10 cellular contexts compared by ENCODE assay signal in genomic region chr12:122523280-122523679, GRCh38. TPM values are rescaled to one million over a fixed set of nuclear protein-coding genes. Genes with fewer than 3 reads are reported as not detected.
DNase-seq lines count a peak whose midpoint lies in the region; ATAC-seq and TF ChIP-seq lines count a peak whose summit lies in the region.
"Had no signal": no experiment of that assay in that cellular context is flagged by ENCODE, and none has a peak within 500 bp of the region (broad histone marks: within the 10 kb centered on the region; RNA-seq: fewer than 3 reads in every experiment).

No MANE protein-coding gene starts in this region.

- no peak for ATAC-seq in RWPE2 (ENCODE audit: low read depth)
- ATAC-seq in stimulated activated naive B cell treated with anti-CD40 and anti-IgM and Interleukin-4, amounts not matched to agents 10 μg/mL and 1 μg/mL and 100 μg/mL, for 72 hours (replicated peaks) = no peak
- ATAC-seq in HG02970 (IDR thresholded peaks at IDR 0.05; ENCODE audit: low FRiP score, unreplicated experiment) = no peak

- H3K9me3 Mint-ChIP-seq in activated CD4-positive, alpha-beta T cell treated with anti-CD3 and anti-CD28 coated beads, Interleukin-2, amount 10 ng/mL, durations not matched to agents 7 days and 5 days = no peaks in the 10 kb centered on the region
- H3K9me3 Mint-ChIP-seq in stimulated activated naive B cell treated with anti-CD40 and anti-IgM and Interleukin-4, amounts not matched to agents 10 μg/mL and 1 μg/mL and 100 μg/mL, for 72 hours = no peaks in the 10 kb centered on the region

- H3K4me3 ChIP-seq in RWPE2 (ENCODE audit: severe bottlenecking) = peak overlapping the region; percentile 41
- H3K4me3 ChIP-seq: SJCRH30 had no signal

- H3K27ac Mint-ChIP-seq in activated CD4-positive, alpha-beta T cell treated with anti-CD3 and anti-CD28 coated beads, Interleukin-2, amount 10 ng/mL, durations not matched to agents 7 days and 5 days = peak overlapping the region; percentile 14
- H3K27ac Mint-ChIP-seq in stimulated activated naive B cell treated with anti-CD40 and anti-IgM and Interleukin-4, amounts not matched to agents 10 μg/mL and 1 μg/mL and 100 μg/mL, for 72 hours = peak overlapping the region; percentile 33

- H3K27me3 ChIP-seq in RWPE2 (ENCODE audit: insufficient read depth, poor library complexity, severe bottlenecking) = no peaks in the 10 kb centered on the region
- H3K27me3 ChIP-seq: SJCRH30 had no signal

- no peaks in the 10 kb centered on the region for H3K9me3 ChIP-seq in RWPE2 (ENCODE audit: severe bottlenecking)
- H3K9me3 ChIP-seq: SJCRH30 had no signal

- CTCF ChIA-PET in activated CD4-positive, alpha-beta T cell treated with anti-CD3 and anti-CD28 coated beads, Interleukin-2, amount 10 ng/mL, durations not matched to agents 7 days and 5 days (lab: Charles Lee) = interaction anchor here (0.7 to 1.0 kb wide), 2 partner anchors 11 to 39 kb away, joined by 3 to 5 read pairs; no protein-coding TSS in a partner anchor

- peaks cover 60% of the 10 kb centered on the region for H3K36me3 Mint-ChIP-seq in activated CD4-positive, alpha-beta T cell treated with anti-CD3 and anti-CD28 coated beads, Interleukin-2, amount 10 ng/mL, durations not matched to agents 7 days and 5 days (ENCODE audit: low read depth)
- peaks cover 24 to 44% of the 10 kb centered on the region in 2 donors for H3K36me3 Mint-ChIP-seq in stimulated activated naive B cell treated with anti-CD40 and anti-IgM and Interleukin-4, amounts not matched to agents 10 μg/mL and 1 μg/mL and 100 μg/mL, for 72 hours

- no peak for DNase-seq in activated CD4-positive, alpha-beta T cell treated with anti-CD3 and anti-CD28 coated beads, Interleukin-2, amount 10 ng/mL, durations not matched to agents 7 days and 5 days
- DNase-seq in activated CD4-positive, alpha-beta T cell treated with anti-CD3 and anti-CD28 coated beads for 48 hours = no peak
- DNase-seq in RWPE2 (ENCODE audit: low spot score) = no peak
- peak; percentile 57 for DNase-seq in fibroblast of gingiva (ENCODE audit: low read depth)
- DNase-seq in stimulated activated naive B cell treated with anti-CD40 and anti-IgM and Interleukin-4, amounts not matched to agents 10 μg/mL and 1 μg/mL and 100 μg/mL, for 72 hours = no peak
- DNase-seq in substantia nigra (lab: John Stamatoyannopoulos, UW) = no peak
- DNase-seq in ureter (ENCODE audit: low spot score) = no peak
- DNase-seq: C1 segment of cervical spinal cord, SJCRH30 had no signal

- H3K27ac ChIP-seq in RWPE2 (ENCODE audit: poor library complexity, severe bottlenecking) = no peak overlapping the region
- no peak overlapping the region for H3K27ac ChIP-seq in substantia nigra (ENCODE audit: low read depth, low read length, poor library complexity, severe bottlenecking)
- H3K27ac ChIP-seq: SJCRH30 had no signal

- peaks cover 24% of the 10 kb centered on the region for H3K4me1 ChIP-seq in RWPE2 (ENCODE audit: insufficient read depth, poor library complexity, severe bottlenecking)

- no peak for TF ChIP-seq CTCF in RWPE2 (IDR thresholded peaks at IDR 0.05; ENCODE audit: poor library complexity, severe bottlenecking)

- peaks cover 56% of the 10 kb centered on the region for H3K4me1 Mint-ChIP-seq in activated CD4-positive, alpha-beta T cell treated with anti-CD3 and anti-CD28 coated beads, Interleukin-2, amount 10 ng/mL, durations not matched to agents 7 days and 5 days
- H3K4me1 Mint-ChIP-seq in stimulated activated naive B cell treated with anti-CD40 and anti-IgM and Interleukin-4, amounts not matched to agents 10 μg/mL and 1 μg/mL and 100 μg/mL, for 72 hours = peaks cover 15 to 25% of the 10 kb centered on the region in 2 donors

- peak overlapping the region; percentile 95 for H3K4me3 Mint-ChIP-seq in activated CD4-positive, alpha-beta T cell treated with anti-CD3 and anti-CD28 coated beads, Interleukin-2, amount 10 ng/mL, durations not matched to agents 7 days and 5 days
- H3K4me3 Mint-ChIP-seq in stimulated activated naive B cell treated with anti-CD40 and anti-IgM and Interleukin-4, amounts not matched to agents 10 μg/mL and 1 μg/mL and 100 μg/mL, for 72 hours = peak overlapping the region in 1 of 2 donors; percentile 60

- peaks cover 79% of the 10 kb centered on the region for H3K36me3 ChIP-seq in RWPE2 (ENCODE audit: low read depth)

- H3K27me3 Mint-ChIP-seq in activated CD4-positive, alpha-beta T cell treated with anti-CD3 and anti-CD28 coated beads, Interleukin-2, amount 10 ng/mL, durations not matched to agents 7 days and 5 days = no peaks in the 10 kb centered on the region
- H3K27me3 Mint-ChIP-seq in stimulated activated naive B cell treated with anti-CD40 and anti-IgM and Interleukin-4, amounts not matched to agents 10 μg/mL and 1 μg/mL and 100 μg/mL, for 72 hours = no peaks in the 10 kb centered on the region

- POLR2A ChIA-PET in activated CD4-positive, alpha-beta T cell treated with anti-CD3 and anti-CD28 coated beads, Interleukin-2, amount 10 ng/mL, durations not matched to agents 7 days and 5 days (lab: Charles Lee) = no interaction called here

RNA-seq across cellular contexts. Expression of gene RSRC2, which starts 3.5 kb away (rescaled TPM):
- 10 to 100 TPM; 79.6 to 82.3 TPM for total RNA-seq in activated CD4-positive, alpha-beta T cell treated with anti-CD3 and anti-CD28 coated beads, Interleukin-2, amount 10 ng/mL, durations not matched to agents 7 days and 5 days
- total RNA-seq in ureter = 72.5 TPM

RNA-seq across cellular contexts. Expression of gene KNTC1, which starts 3.8 kb away (rescaled TPM):
- total RNA-seq in activated CD4-positive, alpha-beta T cell treated with anti-CD3 and anti-CD28 coated beads, Interleukin-2, amount 10 ng/mL, durations not matched to agents 7 days and 5 days = 100 to 1,000 TPM; 124 to 136 TPM
- total RNA-seq in ureter = 21.6 TPM

RNA-seq across cellular contexts. Expression of gene ZCCHC8, which starts 22.5 kb away (rescaled TPM):
- total RNA-seq in activated CD4-positive, alpha-beta T cell treated with anti-CD3 and anti-CD28 coated beads, Interleukin-2, amount 10 ng/mL, durations not matched to agents 7 days and 5 days = 10 to 100 TPM; 45.1 to 50.2 TPM
- 32.2 TPM for total RNA-seq in ureter
